9 cellular contexts compared by ENCODE assay signal in the genomic region with DNA sequence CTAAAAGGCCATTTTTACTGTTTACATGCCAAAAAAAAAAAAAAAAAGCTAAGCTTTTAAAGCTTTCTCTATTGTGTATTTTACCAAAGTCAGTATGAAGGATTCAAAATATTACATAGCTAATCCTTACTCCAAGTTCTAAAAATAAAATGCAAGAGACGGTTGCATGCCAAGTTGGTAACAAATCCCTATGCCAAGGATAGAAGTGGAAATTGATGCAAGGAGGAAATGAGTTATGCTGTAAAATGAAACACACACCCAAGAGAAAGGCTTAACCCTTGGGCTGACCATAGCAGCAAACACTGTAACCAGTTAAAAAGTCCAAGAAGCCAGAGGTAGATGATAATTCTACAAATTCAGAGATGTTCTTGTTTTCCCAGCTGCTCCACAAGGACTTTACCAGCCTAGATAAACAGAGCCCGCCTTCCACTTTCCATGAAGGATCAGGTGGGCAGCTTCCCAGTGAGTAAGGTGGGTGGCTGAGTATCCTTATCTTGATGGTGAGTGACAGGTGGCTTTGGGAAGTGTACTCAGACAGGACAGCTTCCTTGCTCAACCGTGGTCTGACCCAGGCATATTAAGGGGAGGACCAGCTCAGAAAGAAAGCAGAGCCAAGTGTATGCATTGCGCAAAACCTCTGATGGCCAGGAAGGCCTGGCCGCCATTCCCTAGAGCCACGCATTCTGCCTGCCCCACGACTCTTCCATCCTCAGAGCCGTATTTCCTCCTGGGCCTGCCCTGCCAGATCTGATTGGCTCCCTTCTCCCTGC. TPM values are rescaled to one million over a fixed set of nuclear protein-coding genes. Genes with fewer than 3 reads are reported as not detected.
DNase-seq lines count a peak whose midpoint lies in the region; ATAC-seq, FAIRE-seq and TF ChIP-seq lines count a peak whose summit lies in the region.
"Had no signal": no experiment of that assay in that cellular context is flagged by ENCODE, and none has a peak within 500 bp of the region (broad histone marks: within the 10 kb centered on the region; RNA-seq: fewer than 3 reads in every experiment).

No MANE protein-coding gene starts in this region.

- intact Hi-C loops in K562 (cut with micrococcal nuclease) (no loop called here), lower lobe of right lung (cut with DNase I) (no loop called here), aorta (cut with DNase I) (loop anchor here in 1 of 2 donors (5.0 kb wide), 1 partner anchor 34 kb away; the partner anchor contains the start of gene ATP8B1)

- BruUV-seq in K562 (replicated peaks; lab: Mats Ljungman, UMichigan): no TSS peak

- no peak for TF ChIP-seq EP300 in K562 (IDR thresholded peaks at IDR 0.05; ENCODE audit: low read length)

- H3K9me3 ChIP-seq in K562 (replicated peaks; ENCODE audit: control insufficient read depth, insufficient read depth, low read depth, low read length) (no peaks in the 10 kb centered on the region), lower lobe of right lung (no peaks in the 10 kb centered on the region), aorta (ENCODE audit: control insufficient read depth, low read length) (no peaks in the 10 kb centered on the region)

- no peaks in the 10 kb centered on the region for H3K79me2 ChIP-seq in K562 (ENCODE audit: control insufficient read depth, insufficient read depth, low read length)

- H3K4me3 ChIP-seq in K562 (no peak overlapping the region), lower lobe of right lung (no peak overlapping the region), aorta (ENCODE audit: low read length in 2 of 2) (no peak overlapping the region), H7 (ENCODE audit: insufficient read depth, low read depth, low read length) (no peak overlapping the region)

- H4K20me1 ChIP-seq in K562 (replicated peaks; ENCODE audit: control insufficient read depth, insufficient read depth, low read length): no peaks in the 10 kb centered on the region

- DNase-seq in SHP77 (lab: John Stamatoyannopoulos, UW): peak; percentile 48 to 54
- DNase-seq in SHP77 treated with DMSO at 0.1 percent for 48 hours (lab: John Stamatoyannopoulos, UW): no peak
- DNase-seq in K562 (ENCODE audit: extremely low read depth in 1 of 4, low spot score in 3 of 4): no peak
- DNase-seq in lower lobe of right lung: no peak
- no peak for DNase-seq in aorta
- DNase-seq in activated T-cell treated with anti-CD3 and anti-CD28 coated beads, Interleukin-2, amount 50 U/mL, for 48 hours: no peak
- DNase-seq in H7: no peak
- DNase-seq: glutamatergic neuron had no signal

- CTCF ChIA-PET in K562 (lab: Yijun Ruan, JAX; ENCODE audit: low intra/inter-chr PET ratio): no interaction called here

- H3K27me3 ChIP-seq in K562 (ENCODE audit: control insufficient read depth in 2 of 2, insufficient read depth in 2 of 2, low read length in 2 of 2): no peaks in the 10 kb centered on the region; a peak in 1 of 5 replicates
- no peaks in the 10 kb centered on the region for H3K27me3 ChIP-seq in lower lobe of right lung (ENCODE audit: low read depth)
- H3K27me3 ChIP-seq in aorta (ENCODE audit: control insufficient read depth in 1 of 2, insufficient read depth in 2 of 2, low read length in 1 of 2): no peaks in the 10 kb centered on the region
- H3K27me3 ChIP-seq in H7 (ENCODE audit: control insufficient read depth, insufficient read depth, low read length): no peaks in the 10 kb centered on the region

- TF ChIP-seq CTCF in K562 (IDR thresholded peaks at IDR 0.05 in 2 of 3, conservative IDR thresholded peaks at IDR 0.05 in 1 of 3; ENCODE audit: insufficient read depth in 2 of 3, low read depth in 1 of 3, low read length in 3 of 3) (no peak), lower lobe of right lung (IDR thresholded peaks at IDR 0.05) (no peak)

- no peak for FAIRE-seq in K562 (lab: Jason Lieb, UNC)

- in situ Hi-C loops in K562 (cut with MboI): no loop called here

- H3K4me1 ChIP-seq in K562 (replicated peaks in 1 of 2; ENCODE audit: control insufficient read depth in 2 of 2, insufficient read depth in 2 of 2, low read length in 2 of 2) (no peaks in the 10 kb centered on the region; a peak in 1 of 5 replicates), lower lobe of right lung (peaks cover 52% of the 10 kb centered on the region), aorta (ENCODE audit: control insufficient read depth in 1 of 2, insufficient read depth in 2 of 2, low read length in 2 of 2) (peaks cover 1 to 6% of the 10 kb centered on the region in 2 donors)

- H2AFZ ChIP-seq in K562 (ENCODE audit: low read depth, low read length): no peak overlapping the region

- H3K27ac ChIP-seq in K562 (ENCODE audit: extremely low read depth, low read depth, low read length) (no peak overlapping the region), lower lobe of right lung (peak overlapping the region; percentile 41), aorta (ENCODE audit: low read depth in 1 of 2, low read length in 2 of 2) (peak overlapping the region; percentile 38 to 47)

- H3K36me3 ChIP-seq in K562 (ENCODE audit: control insufficient read depth, insufficient read depth, low read length): no peaks in the 10 kb centered on the region
- H3K36me3 ChIP-seq in lower lobe of right lung: no peaks in the 10 kb centered on the region
- peaks cover 0 to 2% of the 10 kb centered on the region in 2 donors for H3K36me3 ChIP-seq in aorta (ENCODE audit: control insufficient read depth in 1 of 2, insufficient read depth in 2 of 2, low read length in 1 of 2)
- no peaks in the 10 kb centered on the region for H3K36me3 ChIP-seq in H7 (replicated peaks; ENCODE audit: control insufficient read depth, insufficient read depth, low read length)

- no peak overlapping the region for H3K4me2 ChIP-seq in K562 (ENCODE audit: insufficient read depth, low read length)

- ATAC-seq in K562 (no peak), lower lobe of right lung (peak in 1 of 2 donors; percentile 20), aorta (ENCODE audit: low FRiP score) (peak; percentile 75), HG03442 (IDR thresholded peaks at IDR 0.05; ENCODE audit: unreplicated experiment) (no peak)

- 59% methylated on average over 8 of the region's 8 CpGs for WGBS in K562 (ENCODE audit: insufficient coverage, low coverage, missing lambda C conversion rate)
- WGBS in aorta, 2 donors: 19 to 20% methylated on average over 8 of the region's 8 CpGs

- no peaks in the 10 kb centered on the region for H3K9me1 ChIP-seq in K562 (ENCODE audit: control insufficient read depth, insufficient read depth, low read length)

- no peak overlapping the region for H3K9ac ChIP-seq in K562 (ENCODE audit: insufficient read depth in 1 of 2, low read depth in 2 of 2, low read length in 2 of 2)

- no peak for TF ChIP-seq POLR2A in K562 (conservative IDR thresholded peaks at IDR 0.05)

- POLR2A ChIA-PET in K562 (lab: Yijun Ruan, JAX): interaction anchor here (0.6 to 0.9 kb wide), 3 partner anchors 12 to 213 kb away, joined by 3 to 4 read pairs (median 3); no protein-coding TSS in a partner anchor

- no peak for TF ChIP-seq RAD21 in K562 (CRISPR knock-in tag; conservative IDR thresholded peaks at IDR 0.05 in 1 of 2, IDR thresholded peaks at IDR 0.05 in 1 of 2)

TF ChIP-seq in K562, 482 proteins besides CTCF, POLR2A, EP300 and RAD21:
- TF ChIP-seq CEBPB (tag; IDR thresholded peaks at IDR 0.05) (peak; percentile 38; the same call in 1 of the 2 replicates), PKNOX1 (IDR thresholded peaks at IDR 0.05) (peak; percentile 32; the same call in 1 of the 2 replicates), TCFL5 (CRISPR knock-in tag; conservative IDR thresholded peaks at IDR 0.05) (no peak)

RNA-seq across cellular contexts. Expression of gene ATP8B1, which starts 34.4 kb away (rescaled TPM):
- total RNA-seq in K562 (2011; cell fraction: chromatin; rRNA removed; ENCODE audit: low replicate concordance): 0.79 TPM in 1 of 2 replicates, not detected in the other
- total RNA-seq in K562 (2011; cell fraction: nucleolus; rRNA removed): under 0.01 and 0.13 TPM in 2 replicates
- total RNA-seq in K562 (2011; cell fraction: nucleoplasm; rRNA removed): 0.07 TPM in 1 of 2 replicates, not detected in the other
- 0.04 TPM in 1 of 2 replicates, not detected in the other for total RNA-seq in K562 (2014; rRNA removed)
- 0.04 and 0.22 TPM in 2 replicates for total RNA-seq in K562 (2014; rRNA removed; fragmentation: Illumina TruSeq; extraction: Trizol)
- total RNA-seq in K562 (2015; rRNA removed; fragmentation: Illumina TruSeq; extraction: Trizol): 0.04 TPM in 1 of 2 replicates, not detected in the other
- 0.20 and 0.22 TPM in 2 replicates for total RNA-seq in K562 (2021)
- polyA plus RNA-seq in K562 (2011; rRNA removed): 0.01 and 0.07 TPM in 2 replicates
- polyA plus RNA-seq in K562 (2011; cell fraction: cytosol; rRNA removed): 0.01 and 0.55 TPM in 2 replicates
- 0.04 TPM in 1 of 2 replicates, not detected in the other for polyA plus RNA-seq in K562 (2011; cell fraction: nucleus; rRNA removed)
- polyA plus RNA-seq in K562 (2012): 0.08 TPM in 2 replicates
- polyA plus RNA-seq in K562 (2014; fragmentation: Illumina TruSeq; extraction: Trizol): 0.03 TPM in 1 of 2 replicates, not detected in the other
- not detected for polyA plus RNA-seq in K562 (2014; fragmentation: Nextera tagmentation; extraction: Ambion mirVana)
- 0.01 TPM in 1 of 2 replicates, not detected in the other for polyA plus RNA-seq in K562 (2014; rRNA removed)
- polyA minus RNA-seq in K562 (2011; rRNA and poly(A)+ RNA removed): 0.14 and 0.24 TPM in 2 replicates
- polyA minus RNA-seq in K562 (2011; cell fraction: cytosol; rRNA and poly(A)+ RNA removed): not detected in 2 replicates
- 0.22 TPM in 1 of 2 replicates, not detected in the other for polyA minus RNA-seq in K562 (2011; cell fraction: nucleus; rRNA and poly(A)+ RNA removed)
- 27.2 TPM for total RNA-seq in lower lobe of right lung
- total RNA-seq in aorta: 100 to 1,000 TPM in 1 of 2 donors, 10 to 100 TPM in 1; 76.5 to 101 TPM
- 10 to 100 TPM; 11.6 to 33.1 TPM for polyA plus RNA-seq in aorta
- total RNA-seq in H7 (2014; rRNA removed; shearing (Covaris generic)): 1.4 and 2.4 TPM in 2 replicates

Comparison
In these comparisons a context has a peak if more than half of its experiments do, and no peak if none do; other contexts are left out.
1. DNase-seq: peak in SHP77 (2 of 2); none in SHP77 treated with DMSO at 0.1 percent for 48 hours (single experiment), K562 (0 of 4), lower lobe of right lung (single experiment), aorta (0 of 2), activated T-cell treated with anti-CD3 and anti-CD28 coated beads, Interleukin-2, amount 50 U/mL, for 48 hours (0 of 2) and H7 (single experiment).